Comparison of ENCODE assay signal across 17 cellular contexts in the genomic region with DNA sequence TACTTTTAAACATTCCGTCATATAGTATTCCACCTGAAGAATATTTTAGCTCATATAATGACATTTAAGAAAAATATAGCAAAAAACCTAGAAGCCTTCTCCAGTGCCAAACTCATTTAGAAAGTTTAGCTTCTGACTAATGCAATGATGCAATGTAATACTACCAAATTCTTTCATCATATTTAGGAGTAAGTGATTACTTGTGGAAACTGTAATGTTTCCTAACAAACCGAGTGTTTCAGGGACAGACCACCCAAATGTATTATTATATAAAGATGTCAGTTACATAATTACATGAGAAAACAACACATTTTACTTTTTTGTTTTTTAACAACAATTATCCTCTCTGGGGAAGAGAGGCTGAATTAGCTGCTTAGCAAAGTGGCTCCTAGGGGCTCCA.
DNase-seq lines count a peak whose midpoint lies in the region; ATAC-seq and TF ChIP-seq lines count a peak whose summit lies in the region.
"Had no signal": no experiment of that assay in that cellular context is flagged by ENCODE, and none has a peak within 500 bp of the region (broad histone marks: within the 10 kb centered on the region; RNA-seq: fewer than 3 reads in every experiment).

No MANE protein-coding gene starts in this region.

- DNase-seq in MCF 10A (ENCODE audit: unreplicated experiment) (peak; percentile 56), breast epithelium (ENCODE audit: low spot score in 2 of 2) (no peak), OCI-M1 (lab: John Stamatoyannopoulos, UW) (peak; percentile 59), epithelial cell of prostate (ENCODE audit: low read depth, low spot score) (no peak), stromal cell of bone marrow (ENCODE audit: low read depth) (peak; percentile 56), NCI-H774 (lab: John Stamatoyannopoulos, UW) (no peak), upper lobe of left lung (no peak)
- DNase-seq: activated naive CD8-positive, alpha-beta T cell treated with anti-CD3 and anti-CD28 coated beads, Interleukin-2, amount 50 U/mL, for 24 hours; activated T-cell treated with anti-CD3 and anti-CD28 coated beads for 4 hours; mucosa of descending colon; NCI-H2029 treated with DMSO at 0.1 percent for 48 hours; NK-92 treated with Interleukin-12 subunit alpha and Interleukin-12 subunit beta, amount 100 ng/mL, for 24 hours; psoas muscle; stimulated activated CD8-positive, alpha-beta memory T cell treated with anti-CD3 and anti-CD28 coated beads, Interleukin-4, amount 100 ng/mL, for 48 hours; SW 1271 had no signal

- no peak for TF ChIP-seq POLR2A in breast epithelium (IDR thresholded peaks at IDR 0.05)
- TF ChIP-seq POLR2A in GM18505 (IDR thresholded peaks at IDR 0.05; ENCODE audit: borderline replicate concordance, extremely low read depth, insufficient read depth, insufficient read length): no peak
- TF ChIP-seq POLR2A in upper lobe of left lung (IDR thresholded peaks at IDR 0.05): no peak

- no peak overlapping the region for H3K27ac Mint-ChIP-seq in MCF 10A (ENCODE audit: low read depth, unreplicated experiment)
- H3K27ac Mint-ChIP-seq: activated naive CD8-positive, alpha-beta T cell treated with anti-CD3 and anti-CD28 coated beads, Interleukin-2, amount 50 U/mL, for 24 hours; type B pancreatic cell had no signal

- no peak overlapping the region for H3K4me3 Mint-ChIP-seq in MCF 10A (ENCODE audit: unreplicated experiment)
- H3K4me3 Mint-ChIP-seq: activated naive CD8-positive, alpha-beta T cell treated with anti-CD3 and anti-CD28 coated beads, Interleukin-2, amount 50 U/mL, for 24 hours; type B pancreatic cell had no signal

- H3K4me1 ChIP-seq in breast epithelium (no peaks in the 10 kb centered on the region), upper lobe of left lung (no peaks in the 10 kb centered on the region)
- H3K4me1 ChIP-seq: psoas muscle had no signal

- H3K4me3 ChIP-seq in breast epithelium (no peak overlapping the region), upper lobe of left lung (no peak overlapping the region)
- H3K4me3 ChIP-seq: mucosa of descending colon, psoas muscle had no signal

- CTCF ChIA-PET in MCF 10A (lab: Yijun Ruan, JAX): interaction anchor here (0.6 kb wide), 1 partner anchor 728 kb away, joined by 4 read pairs; no protein-coding TSS in a partner anchor

- H3K36me3 Mint-ChIP-seq in MCF 10A (ENCODE audit: insufficient read depth, unreplicated experiment): no peaks in the 10 kb centered on the region
- H3K36me3 Mint-ChIP-seq: type B pancreatic cell had no signal

- H3K36me3 ChIP-seq in breast epithelium (no peaks in the 10 kb centered on the region), upper lobe of left lung (no peaks in the 10 kb centered on the region)

- H3K27me3 ChIP-seq in breast epithelium (no peaks in the 10 kb centered on the region), upper lobe of left lung (no peaks in the 10 kb centered on the region)

- 74 to 80% methylated on average over 2 of the region's 2 CpGs for WGBS in upper lobe of left lung, 2 donors

- TF ChIP-seq CTCF in MCF 10A (IDR thresholded peaks at IDR 0.05; ENCODE audit: unreplicated experiment) (no peak), breast epithelium (IDR thresholded peaks at IDR 0.05) (no peak), upper lobe of left lung (IDR thresholded peaks at IDR 0.05) (no peak)

- BruUV-seq in MCF 10A (replicated peaks; lab: Mats Ljungman, UMichigan): no TSS peak

- ATAC-seq in GM18505 (IDR thresholded peaks at IDR 0.05; ENCODE audit: unreplicated experiment) (no peak), upper lobe of left lung (ENCODE audit: low FRiP score in 2 of 2) (no peak)
- ATAC-seq: activated naive CD8-positive, alpha-beta T cell treated with anti-CD3 and anti-CD28 coated beads, Interleukin-2, amount 50 U/mL, for 24 hours; mucosa of descending colon; psoas muscle had no signal

- no peaks in the 10 kb centered on the region for H3K27me3 Mint-ChIP-seq in MCF 10A (ENCODE audit: insufficient read depth, unreplicated experiment)
- H3K27me3 Mint-ChIP-seq: activated naive CD8-positive, alpha-beta T cell treated with anti-CD3 and anti-CD28 coated beads, Interleukin-2, amount 50 U/mL, for 24 hours; type B pancreatic cell had no signal

- peaks cover 7% of the 10 kb centered on the region for H3K4me1 Mint-ChIP-seq in MCF 10A (ENCODE audit: insufficient read depth, unreplicated experiment)

- H3K9me3 ChIP-seq in breast epithelium (no peaks in the 10 kb centered on the region), upper lobe of left lung (no peaks in the 10 kb centered on the region)
- H3K9me3 ChIP-seq: mucosa of descending colon, psoas muscle had no signal

- H3K9me3 Mint-ChIP-seq in MCF 10A (ENCODE audit: unreplicated experiment): no peaks in the 10 kb centered on the region
- H3K9me3 Mint-ChIP-seq: activated naive CD8-positive, alpha-beta T cell treated with anti-CD3 and anti-CD28 coated beads, Interleukin-2, amount 50 U/mL, for 24 hours; type B pancreatic cell had no signal

- POLR2A ChIA-PET in MCF 10A (lab: Yijun Ruan, JAX): interaction anchor here (0.7 to 1.8 kb wide), 3 partner anchors 14 to 688 kb away, joined by 3 to 5 read pairs (median 3); no protein-coding TSS in a partner anchor

- H3K27ac ChIP-seq in breast epithelium: no peak overlapping the region
- peak overlapping the region; percentile 41 for H3K27ac ChIP-seq in epithelial cell of prostate
- no peak overlapping the region for H3K27ac ChIP-seq in upper lobe of left lung
- H3K27ac ChIP-seq: psoas muscle had no signal

- intact Hi-C loops in MCF 10A (cut with micrococcal nuclease): loop anchor here (1.0 to 5.0 kb wide), 2 partner anchors 30 to 517 kb away; no protein-coding TSS in a partner anchor
- intact Hi-C loops in breast epithelium (cut with DNase I; ENCODE audit: low total_unique reads): no loop called here

- no peak for TF ChIP-seq EP300 in upper lobe of left lung (IDR thresholded peaks at IDR 0.05)

Comparison
In these comparisons a context has a peak if more than half of its experiments do, and no peak if none do; other contexts are left out.
1. DNase-seq: peak in MCF 10A (single experiment), OCI-M1 (single experiment) and stromal cell of bone marrow (single experiment); none in breast epithelium (0 of 2), epithelial cell of prostate (single experiment), NCI-H774 (single experiment) and upper lobe of left lung (0 of 2).